19 cellular contexts compared by ENCODE assay signal in the genomic region with DNA sequence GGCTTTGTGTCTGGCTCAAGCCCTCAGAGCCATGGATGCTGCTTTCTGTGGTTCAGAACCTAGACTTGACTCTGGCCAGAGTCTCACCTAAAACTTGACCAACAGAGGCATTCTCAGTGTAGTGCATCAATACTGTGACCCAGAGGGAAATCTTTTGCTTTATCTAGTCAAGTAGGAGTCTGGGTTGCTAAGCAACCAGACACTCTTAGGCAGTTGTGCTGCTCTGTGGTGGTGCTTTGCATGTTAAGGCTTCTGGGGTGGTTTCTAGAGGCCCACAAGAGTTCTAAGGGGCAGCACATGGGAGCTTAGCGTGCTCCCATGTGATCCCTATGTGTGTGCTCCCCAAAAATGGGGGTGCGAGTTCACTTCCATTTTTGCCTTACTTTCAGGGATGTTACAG.
DNase-seq lines count a peak whose midpoint lies in the region; ATAC-seq and TF ChIP-seq lines count a peak whose summit lies in the region.
"Had no signal": no experiment of that assay in that cellular context is flagged by ENCODE, and none has a peak within 500 bp of the region (broad histone marks: within the 10 kb centered on the region; RNA-seq: fewer than 3 reads in every experiment).

No MANE protein-coding gene starts in this region.

- DNase-seq in NCI-H526 (lab: John Stamatoyannopoulos, UW), result peak; percentile 91 to 92
- DNase-seq in foreskin keratinocyte, result no peak
- DNase-seq in activated CD4-positive, CD25-positive, alpha-beta regulatory T cell (lab: John Stamatoyannopoulos, UW), result no peak
- no peak for DNase-seq in germinal center (ENCODE audit: low spot score)
- DNase-seq: activated CD4-positive, alpha-beta memory T cell treated with anti-CD3 and anti-CD28 coated beads, Interleukin-2, amount 10 ng/mL, durations not matched to agents 7 days and 5 days; activated gamma-delta T cell; activated T-cell treated with anti-CD3 and anti-CD28 coated beads for 4 hours; colonic mucosa; IMR-90; MG63; NCI-H187 treated with DMSO at 0.1 percent for 48 hours; NCI-H510A; posterior cingulate gyrus; T-helper 9 cell; transverse colon had no signal

- no peaks in the 10 kb centered on the region for H3K9me3 ChIP-seq in neural cell (ENCODE audit: low read length)
- H3K9me3 ChIP-seq: colonic mucosa, MG63, transverse colon had no signal

- H3K27ac ChIP-seq in neural cell (ENCODE audit: low read length) (peak overlapping the region; percentile 47), foreskin keratinocyte (no peak overlapping the region)
- H3K27ac ChIP-seq: colonic mucosa, transverse colon had no signal

- H3K4me3 ChIP-seq in neural cell (ENCODE audit: low read length), result peak overlapping the region; percentile 24
- H3K4me3 ChIP-seq: colonic mucosa, MG63, transverse colon had no signal

- H3K27me3 ChIP-seq in neural cell (ENCODE audit: insufficient read depth, low read depth, low read length) (no peaks in the 10 kb centered on the region), foreskin keratinocyte (peaks cover 22% of the 10 kb centered on the region)
- H3K27me3 ChIP-seq: colonic mucosa, MG63, transverse colon had no signal

- ATAC-seq in GM18868 (IDR thresholded peaks at IDR 0.05; ENCODE audit: unreplicated experiment), result peak; percentile 68
- peak; percentile 57 for ATAC-seq in HG02870 (IDR thresholded peaks at IDR 0.05; ENCODE audit: unreplicated experiment)
- ATAC-seq in foreskin keratinocyte, result no peak
- ATAC-seq: SK-N-SH treated with all-trans-retinoic acid at 6 μM for 48 hours had no signal

- H3K9ac ChIP-seq in neural cell (ENCODE audit: low read length), result no peak overlapping the region

- H4K20me1 ChIP-seq in neural cell (ENCODE audit: insufficient read depth), result no peaks in the 10 kb centered on the region

- H2AFZ ChIP-seq in neural cell (ENCODE audit: low read depth, low read length), result no peak overlapping the region

- no peaks in the 10 kb centered on the region for H3K79me2 ChIP-seq in neural cell (replicated peaks; ENCODE audit: insufficient read depth, low read length)

- peak; percentile 39 for TF ChIP-seq EP300 in neural cell (conservative IDR thresholded peaks at IDR 0.05; ENCODE audit: poor library complexity, severe bottlenecking)

- TF ChIP-seq RAD21 in neural cell (conservative IDR thresholded peaks at IDR 0.05), result no peak

- no peaks in the 10 kb centered on the region for H3K36me3 ChIP-seq in neural cell (ENCODE audit: insufficient read depth, low read length)
- H3K36me3 ChIP-seq: colonic mucosa, MG63, transverse colon had no signal

- no peaks in the 10 kb centered on the region for H3K9me2 ChIP-seq in neural cell (ENCODE audit: insufficient read depth, low read length)

- H3F3A ChIP-seq in neural cell (ENCODE audit: insufficient read depth, low read length, poor library complexity, severe bottlenecking), result peaks cover 5% of the 10 kb centered on the region

- H3K4me2 ChIP-seq in neural cell (ENCODE audit: low read length), result no peak overlapping the region

- no peak for TF ChIP-seq CTCF in neural cell (IDR thresholded peaks at IDR 0.05; ENCODE audit: poor library complexity, severe bottlenecking)
- no peak for TF ChIP-seq CTCF in foreskin keratinocyte (conservative IDR thresholded peaks at IDR 0.05)

- no peaks in the 10 kb centered on the region for H3K4me1 ChIP-seq in foreskin keratinocyte
- H3K4me1 ChIP-seq: colonic mucosa, transverse colon had no signal

TF ChIP-seq in neural cell, 6 proteins besides CTCF, POLR2A, EP300 and RAD21:
- TF ChIP-seq EZH2 (IDR thresholded peaks at IDR 0.05; ENCODE audit: borderline replicate concordance, insufficient read depth, low read length, poor library complexity, severe bottlenecking) (no peak), MXI1 (conservative IDR thresholded peaks at IDR 0.05; ENCODE audit: poor library complexity, severe bottlenecking) (no peak), TAF1 (IDR thresholded peaks at IDR 0.05; ENCODE audit: low read depth) (no peak), POLR2AphosphoS5 (IDR thresholded peaks at IDR 0.05) (no peak), SMC3 (conservative IDR thresholded peaks at IDR 0.05; ENCODE audit: poor library complexity) (no peak)
- TF ChIP-seq, protein P1, sequence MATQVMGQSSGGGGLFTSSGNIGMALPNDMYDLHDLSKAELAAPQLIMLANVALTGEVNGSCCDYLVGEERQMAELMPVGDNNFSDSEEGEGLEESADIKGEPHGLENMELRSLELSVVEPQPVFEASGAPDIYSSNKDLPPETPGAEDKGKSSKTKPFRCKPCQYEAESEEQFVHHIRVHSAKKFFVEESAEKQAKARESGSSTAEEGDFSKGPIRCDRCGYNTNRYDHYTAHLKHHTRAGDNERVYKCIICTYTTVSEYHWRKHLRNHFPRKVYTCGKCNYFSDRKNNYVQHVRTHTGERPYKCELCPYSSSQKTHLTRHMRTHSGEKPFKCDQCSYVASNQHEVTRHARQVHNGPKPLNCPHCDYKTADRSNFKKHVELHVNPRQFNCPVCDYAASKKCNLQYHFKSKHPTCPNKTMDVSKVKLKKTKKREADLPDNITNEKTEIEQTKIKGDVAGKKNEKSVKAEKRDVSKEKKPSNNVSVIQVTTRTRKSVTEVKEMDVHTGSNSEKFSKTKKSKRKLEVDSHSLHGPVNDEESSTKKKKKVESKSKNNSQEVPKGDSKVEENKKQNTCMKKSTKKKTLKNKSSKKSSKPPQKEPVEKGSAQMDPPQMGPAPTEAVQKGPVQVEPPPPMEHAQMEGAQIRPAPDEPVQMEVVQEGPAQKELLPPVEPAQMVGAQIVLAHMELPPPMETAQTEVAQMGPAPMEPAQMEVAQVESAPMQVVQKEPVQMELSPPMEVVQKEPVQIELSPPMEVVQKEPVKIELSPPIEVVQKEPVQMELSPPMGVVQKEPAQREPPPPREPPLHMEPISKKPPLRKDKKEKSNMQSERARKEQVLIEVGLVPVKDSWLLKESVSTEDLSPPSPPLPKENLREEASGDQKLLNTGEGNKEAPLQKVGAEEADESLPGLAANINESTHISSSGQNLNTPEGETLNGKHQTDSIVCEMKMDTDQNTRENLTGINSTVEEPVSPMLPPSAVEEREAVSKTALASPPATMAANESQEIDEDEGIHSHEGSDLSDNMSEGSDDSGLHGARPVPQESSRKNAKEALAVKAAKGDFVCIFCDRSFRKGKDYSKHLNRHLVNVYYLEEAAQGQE (IDR thresholded peaks at IDR 0.05; ENCODE audit: borderline replicate concordance), result no peak

Comparison
In these comparisons a context has a peak if more than half of its experiments do, and no peak if none do; other contexts are left out.
1. DNase-seq: peak in NCI-H526 (2 of 2); none in foreskin keratinocyte (0 of 2), activated CD4-positive, CD25-positive, alpha-beta regulatory T cell (0 of 4) and germinal center (single experiment).